In the genomic region with DNA sequence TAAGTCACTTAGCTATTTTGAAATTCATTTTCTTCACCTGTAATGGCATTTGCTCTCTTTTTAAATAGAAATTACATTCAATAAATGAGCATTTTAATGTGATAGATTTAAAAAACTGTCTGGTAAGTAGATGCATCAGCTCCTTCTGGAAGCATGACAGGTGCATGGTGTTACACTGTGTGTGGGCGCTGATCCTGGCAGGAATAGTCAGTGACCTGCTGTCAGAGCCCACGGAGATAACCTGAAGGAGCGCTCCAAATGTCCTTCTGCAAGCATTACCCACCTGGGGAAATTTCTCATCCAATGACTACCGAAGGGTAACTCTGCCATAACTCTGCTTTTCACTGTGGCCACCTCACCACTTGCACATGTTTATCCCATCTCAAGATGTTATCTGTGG, we compare ENCODE assay signal across 14 cellular contexts.
"Had no signal": no experiment of that assay in that cellular context is flagged by ENCODE, and none has a peak within 500 bp of the region (broad histone marks: within the 10 kb centered on the region; RNA-seq: fewer than 3 reads in every experiment).

No MANE protein-coding gene starts in this region.

- H3K9me3 ChIP-seq: adrenal gland, esophagus squamous epithelium, thyroid gland had no signal

- H3K27me3 Mint-ChIP-seq: effector memory CD8-positive, alpha-beta T cell had no signal

- ATAC-seq: activated naive CD4-positive, alpha-beta T cell treated with anti-CD3 and anti-CD28 coated beads, Interleukin-2, amount 50 U/mL, for 72 hours; effector memory CD8-positive, alpha-beta T cell had no signal

- H3K27ac Mint-ChIP-seq: activated naive CD4-positive, alpha-beta T cell treated with anti-CD3 and anti-CD28 coated beads, Interleukin-2, amount 50 U/mL, for 72 hours; effector memory CD8-positive, alpha-beta T cell; mesothelial cell of epicardium had no signal

- H3K4me3 ChIP-seq: adrenal gland, esophagus squamous epithelium, thyroid gland had no signal

- DNase-seq: activated CD4-positive, alpha-beta T cell treated with anti-CD3 and anti-CD28 coated beads, Interleukin-2, amount 50 U/mL, for 4 hours; activated gamma-delta T cell; adrenal gland; effector memory CD8-positive, alpha-beta T cell; esophagus squamous epithelium; hypothalamus; islet precursor cell; stimulated activated CD4-positive, alpha-beta T cell treated with anti-CD3 and anti-CD28 coated beads, Interleukin-2, amount 100 ng/mL, for 24 hours; stimulated activated naive CD4-positive, alpha-beta T cell treated with Interleukin-2 at 50 U/mL for 16 hours; T-helper 2 cell; thyroid gland had no signal

- H3K27me3 ChIP-seq: adrenal gland, esophagus squamous epithelium, thyroid gland had no signal

- H3K9me3 Mint-ChIP-seq: mesothelial cell of epicardium, nephron had no signal

- H3K4me1 ChIP-seq: adrenal gland, esophagus squamous epithelium, thyroid gland had no signal

- H3K36me3 ChIP-seq: adrenal gland, esophagus squamous epithelium, thyroid gland had no signal

- H3K4me3 Mint-ChIP-seq: effector memory CD8-positive, alpha-beta T cell; mesothelial cell of epicardium; nephron had no signal

- H3K27ac ChIP-seq: adrenal gland, esophagus squamous epithelium, thyroid gland had no signal

- H3K36me3 Mint-ChIP-seq: activated naive CD4-positive, alpha-beta T cell treated with anti-CD3 and anti-CD28 coated beads, Interleukin-2, amount 50 U/mL, for 72 hours; mesothelial cell of epicardium had no signal
